Comparison of ENCODE assay signal across 8 cellular contexts in genomic region chr3:143119974-143120715, GRCh38. TPM values are rescaled to one million over a fixed set of nuclear protein-coding genes. Genes with fewer than 3 reads are reported as not detected.
DNase-seq lines count a peak whose midpoint lies in the region; ATAC-seq lines count a peak whose summit lies in the region.

No MANE protein-coding gene starts in this region.

- H3K27ac ChIP-seq in ACC112 (ENCODE audit: low read depth, low read length) = no peak overlapping the region

- peak overlapping the region; percentile 72 for H2AFZ ChIP-seq in ACC112 (ENCODE audit: low read length, unreplicated experiment)

- H3K27me3 Mint-ChIP-seq in central memory CD8-positive, alpha-beta T cell = peaks cover 14% of the 10 kb centered on the region

- no peaks in the 10 kb centered on the region for H3K36me3 ChIP-seq in ACC112 (ENCODE audit: insufficient read depth, low read length)

- ATAC-seq in GM18909 (IDR thresholded peaks at IDR 0.05; ENCODE audit: poor library complexity, unreplicated experiment) = peak; percentile 5
- ATAC-seq in HG03196 (IDR thresholded peaks at IDR 0.05; ENCODE audit: unreplicated experiment) = peak; percentile 5
- peak; percentile 22 for ATAC-seq in central memory CD8-positive, alpha-beta T cell (replicated peaks; ENCODE audit: extremely low read depth, poor library complexity, severe bottlenecking)
- ATAC-seq in left lobe of liver = peak; percentile 11

- H3K4me3 ChIP-seq in ACC112 (ENCODE audit: low read depth, low read length) = peak overlapping the region; percentile 100

- no peaks in the 10 kb centered on the region for H3K4me1 ChIP-seq in ACC112 (ENCODE audit: control insufficient read depth, insufficient read depth, low read length, unreplicated experiment)

- H3K9me3 Mint-ChIP-seq in central memory CD8-positive, alpha-beta T cell = no peaks in the 10 kb centered on the region

- no peaks in the 10 kb centered on the region for H3K79me2 ChIP-seq in ACC112 (ENCODE audit: control insufficient read depth, insufficient read depth, low read length, unreplicated experiment)

- no peak overlapping the region for H3K27ac Mint-ChIP-seq in central memory CD8-positive, alpha-beta T cell (ENCODE audit: low read depth)

- H3K4me3 Mint-ChIP-seq in central memory CD8-positive, alpha-beta T cell = peak overlapping the region; percentile 89

- peaks cover 7% of the 10 kb centered on the region for H3K36me3 Mint-ChIP-seq in central memory CD8-positive, alpha-beta T cell (ENCODE audit: insufficient read depth)

- peaks cover 6% of the 10 kb centered on the region for H3K4me1 Mint-ChIP-seq in central memory CD8-positive, alpha-beta T cell

- DNase-seq in T1000 (lab: John Stamatoyannopoulos, UW) (peak; percentile 36), left lobe of liver (ENCODE audit: low spot score) (no peak), NCI-H187 treated with DMSO at 0.1 percent for 48 hours (lab: John Stamatoyannopoulos, UW) (no peak)
- no peak for DNase-seq in central memory CD8-positive, alpha-beta T cell (ENCODE audit: low spot score in 2 of 2)
- peak; percentile 6 for DNase-seq in stimulated activated CD8-positive, alpha-beta memory T cell treated with anti-CD3 and anti-CD28 coated beads, Interleukin-12 subunit alpha, Interleukin-12 subunit beta, amount 100 ng/mL, for 1 hour (ENCODE audit: low read depth)

- no peaks in the 10 kb centered on the region for H3K27me3 ChIP-seq in ACC112 (ENCODE audit: insufficient read depth, low read length)

RNA-seq across cellular contexts. Expression of gene CHST2, which starts 0.6 kb away (rescaled TPM):
- total RNA-seq in left lobe of liver = 1.2 TPM

Comparison
In these comparisons a context has a peak if more than half of its experiments do, and no peak if none do; other contexts are left out.
1. DNase-seq: peak in T1000 (single experiment) and stimulated activated CD8-positive, alpha-beta memory T cell treated with anti-CD3 and anti-CD28 coated beads, Interleukin-12 subunit alpha, Interleukin-12 subunit beta, amount 100 ng/mL, for 1 hour (single experiment); none in central memory CD8-positive, alpha-beta T cell (0 of 2), left lobe of liver (single experiment) and NCI-H187 treated with DMSO at 0.1 percent for 48 hours (single experiment).
2. Peak in every context shown above with its lines, with median percentiles within 50 percentile points of each other: ATAC-seq.